ENCODE assay signal across 25 cellular contexts in genomic region chr19:32035611-32036010, GRCh38.
DNase-seq lines count a peak whose midpoint lies in the region; ATAC-seq, FAIRE-seq and TF ChIP-seq lines count a peak whose summit lies in the region.
"Had no signal": no experiment of that assay in that cellular context is flagged by ENCODE, and none has a peak within 500 bp of the region (broad histone marks: within the 10 kb centered on the region; RNA-seq: fewer than 3 reads in every experiment).

No MANE protein-coding gene starts in this region.

- H3K9me3 Mint-ChIP-seq in GM23338, result no peaks in the 10 kb centered on the region
- H3K9me3 Mint-ChIP-seq in nephron, result no peaks in the 10 kb centered on the region
- H3K9me3 Mint-ChIP-seq in immature natural killer cell, result no peaks in the 10 kb centered on the region
- H3K9me3 Mint-ChIP-seq: CD4-positive, alpha-beta T cell; CD8-positive, alpha-beta T cell had no signal

- H3K4me3 ChIP-seq in A549 (no peak overlapping the region), GM23338 (no peak overlapping the region)
- H3K4me3 ChIP-seq: BLaER1 treated with 17β-estradiol and CSF1 and Interleukin-3, amounts not matched to agents 10 nM and 100 nM; GM12878 had no signal

- POLR2A ChIA-PET in A549 (lab: Yijun Ruan, JAX), result no interaction called here

- TF ChIP-seq RAD21 in A549 (conservative IDR thresholded peaks at IDR 0.05 in 1 of 2, IDR thresholded peaks at IDR 0.05 in 1 of 2), result no peak

- no peak for TF ChIP-seq CTCF in A549 (IDR thresholded peaks at IDR 0.05)
- TF ChIP-seq CTCF in GM23338 (conservative IDR thresholded peaks at IDR 0.05; ENCODE audit: low read depth in 2 of 2), result no peak
- no peak for TF ChIP-seq CTCF in nephron (IDR thresholded peaks at IDR 0.05; ENCODE audit: unreplicated experiment in 3 of 3)

- H3K9me2 ChIP-seq in GM23338 (ENCODE audit: insufficient read depth), result no peaks in the 10 kb centered on the region

- H3K4me1 ChIP-seq in A549 (no peaks in the 10 kb centered on the region), GM23338 (ENCODE audit: insufficient read depth) (peaks cover 15% of the 10 kb centered on the region)
- H3K4me1 ChIP-seq: Caco-2 had no signal

- WGBS in A549 (ENCODE audit: missing lambda C conversion rate), result 12% methylated on average over 2 of the region's 2 CpGs

- peaks cover 23% of the 10 kb centered on the region for H3K4me1 Mint-ChIP-seq in GM23338
- peaks cover 69% of the 10 kb centered on the region for H3K4me1 Mint-ChIP-seq in nephron
- H3K4me1 Mint-ChIP-seq in immature natural killer cell, result no peaks in the 10 kb centered on the region
- H3K4me1 Mint-ChIP-seq: B cell had no signal

- DNase-seq in A549 (ENCODE audit: low read depth in 1 of 2, low spot score in 1 of 2), result no peak
- DNase-seq in GM23338 (ENCODE audit: low spot score), result no peak
- no peak for DNase-seq in immature natural killer cell
- no peak for DNase-seq in LoVo (ENCODE audit: low spot score)
- DNase-seq in NCI-H2227 (lab: John Stamatoyannopoulos, UW; ENCODE audit: unreplicated experiment), result no peak
- DNase-seq: 8988T; AML-193; Caco-2; Calu3; CD4-positive, alpha-beta T cell; CD8-positive, alpha-beta T cell; DMS79; DND-41; EL; GDM1 had no signal

- no peaks in the 10 kb centered on the region for H3K36me3 ChIP-seq in GM23338 (ENCODE audit: insufficient read depth)
- H3K36me3 ChIP-seq: BLaER1 treated with 17β-estradiol and CSF1 and Interleukin-3, amounts not matched to agents 10 nM and 100 nM had no signal

- no peak for TF ChIP-seq POLR2A in A549 (IDR thresholded peaks at IDR 0.05; ENCODE audit: low read length)

- peaks cover under 1% of the 10 kb centered on the region; the same call in 1 of the 2 replicates for H3K27me3 ChIP-seq in GM23338 (ENCODE audit: insufficient read depth)
- H3K27me3 ChIP-seq: BLaER1 treated with 17β-estradiol and CSF1 and Interleukin-3, amounts not matched to agents 10 nM and 100 nM had no signal

- no peak overlapping the region for H3K27ac ChIP-seq in A549
- no peak overlapping the region for H3K27ac ChIP-seq in GM23338 (ENCODE audit: low read depth)
- H3K27ac ChIP-seq: BLaER1 treated with 17β-estradiol and CSF1 and Interleukin-3, amounts not matched to agents 10 nM and 100 nM; C4-2B had no signal

- H3K27me3 Mint-ChIP-seq in GM23338 (ENCODE audit: insufficient read depth, low read depth, poor library complexity) (no peaks in the 10 kb centered on the region), nephron (ENCODE audit: low read depth) (peaks cover 6% of the 10 kb centered on the region), immature natural killer cell (ENCODE audit: low read depth in 3 of 3) (peaks cover 2 to 16% (median 5%) of the 10 kb centered on the region in 3 donors)
- H3K27me3 Mint-ChIP-seq: B cell had no signal

- ATAC-seq in A549, result no peak
- no peak for ATAC-seq in GM23338
- ATAC-seq: CD8-positive, alpha-beta T cell; GM12878 had no signal

- TF ChIP-seq EP300 in A549 (IDR thresholded peaks at IDR 0.05), result no peak

- no peak overlapping the region for H3K4me3 Mint-ChIP-seq in GM23338
- H3K4me3 Mint-ChIP-seq in nephron, result no peak overlapping the region
- H3K4me3 Mint-ChIP-seq in immature natural killer cell, result no peak overlapping the region
- H3K4me3 Mint-ChIP-seq: B cell; CD4-positive, alpha-beta T cell; CD8-positive, alpha-beta T cell had no signal

- peak; percentile 79 for FAIRE-seq in A549 (lab: Jason Lieb, UNC)
- peak; percentile 41 for FAIRE-seq in endometrium (lab: Jason Lieb, UNC)
- FAIRE-seq: A204.1, D721Med, GM12878, GM12892, GM18507 had no signal

- H4K20me1 ChIP-seq in GM23338 (replicated peaks; ENCODE audit: insufficient read depth), result no peaks in the 10 kb centered on the region
- H4K20me1 ChIP-seq: BLaER1 treated with 17β-estradiol and CSF1 and Interleukin-3, amounts not matched to agents 10 nM and 100 nM had no signal

- no peaks in the 10 kb centered on the region for H3K36me3 Mint-ChIP-seq in GM23338 (ENCODE audit: low read depth)
- H3K36me3 Mint-ChIP-seq in nephron (ENCODE audit: low read depth), result no peaks in the 10 kb centered on the region
- H3K36me3 Mint-ChIP-seq in immature natural killer cell, result no peaks in the 10 kb centered on the region
- H3K36me3 Mint-ChIP-seq: CD8-positive, alpha-beta T cell had no signal

- no peak overlapping the region for H2AFZ ChIP-seq in GM23338

- H3K4me2 ChIP-seq in A549, result no peak overlapping the region
- H3K4me2 ChIP-seq in GM23338, result peak overlapping the region; percentile 29; the same call in 1 of the 2 replicates

- no peaks in the 10 kb centered on the region for H3K79me2 ChIP-seq in GM23338 (replicated peaks; ENCODE audit: insufficient read depth)

- H3K27ac Mint-ChIP-seq in GM23338 (no peak overlapping the region), nephron (peak overlapping the region in 2 of 3 experiments; percentile 88), immature natural killer cell (no peak overlapping the region)
- H3K27ac Mint-ChIP-seq: B cell; CD4-positive, alpha-beta T cell; CD8-positive, alpha-beta T cell had no signal

- H3K9me3 ChIP-seq in A549, result no peaks in the 10 kb centered on the region
- H3K9me3 ChIP-seq: BLaER1 treated with 17β-estradiol and CSF1 and Interleukin-3, amounts not matched to agents 10 nM and 100 nM; Caco-2 had no signal

- CTCF ChIA-PET in A549 (lab: Yijun Ruan, JAX), result interaction anchor here (1.0 kb wide), 1 partner anchor 15 kb away, joined by 3 read pairs; no protein-coding TSS in a partner anchor

- H3F3A ChIP-seq in GM23338 (replicated peaks; ENCODE audit: low read depth), result no peaks in the 10 kb centered on the region

TF ChIP-seq in A549, 52 proteins besides CTCF, POLR2A, EP300 and RAD21:
- TF ChIP-seq ZSCAN20 (CRISPR knock-in tag; IDR thresholded peaks at IDR 0.05) (no peak), MAFK (IDR thresholded peaks at IDR 0.05; ENCODE audit: partially characterized antibody) (peak; percentile 72)
TF ChIP-seq in A549: peak in this region for 1.

TF ChIP-seq in GM23338, 12 proteins besides CTCF, POLR2A, EP300 and RAD21 (continues in another document):
- TF ChIP-seq, protein P1, sequence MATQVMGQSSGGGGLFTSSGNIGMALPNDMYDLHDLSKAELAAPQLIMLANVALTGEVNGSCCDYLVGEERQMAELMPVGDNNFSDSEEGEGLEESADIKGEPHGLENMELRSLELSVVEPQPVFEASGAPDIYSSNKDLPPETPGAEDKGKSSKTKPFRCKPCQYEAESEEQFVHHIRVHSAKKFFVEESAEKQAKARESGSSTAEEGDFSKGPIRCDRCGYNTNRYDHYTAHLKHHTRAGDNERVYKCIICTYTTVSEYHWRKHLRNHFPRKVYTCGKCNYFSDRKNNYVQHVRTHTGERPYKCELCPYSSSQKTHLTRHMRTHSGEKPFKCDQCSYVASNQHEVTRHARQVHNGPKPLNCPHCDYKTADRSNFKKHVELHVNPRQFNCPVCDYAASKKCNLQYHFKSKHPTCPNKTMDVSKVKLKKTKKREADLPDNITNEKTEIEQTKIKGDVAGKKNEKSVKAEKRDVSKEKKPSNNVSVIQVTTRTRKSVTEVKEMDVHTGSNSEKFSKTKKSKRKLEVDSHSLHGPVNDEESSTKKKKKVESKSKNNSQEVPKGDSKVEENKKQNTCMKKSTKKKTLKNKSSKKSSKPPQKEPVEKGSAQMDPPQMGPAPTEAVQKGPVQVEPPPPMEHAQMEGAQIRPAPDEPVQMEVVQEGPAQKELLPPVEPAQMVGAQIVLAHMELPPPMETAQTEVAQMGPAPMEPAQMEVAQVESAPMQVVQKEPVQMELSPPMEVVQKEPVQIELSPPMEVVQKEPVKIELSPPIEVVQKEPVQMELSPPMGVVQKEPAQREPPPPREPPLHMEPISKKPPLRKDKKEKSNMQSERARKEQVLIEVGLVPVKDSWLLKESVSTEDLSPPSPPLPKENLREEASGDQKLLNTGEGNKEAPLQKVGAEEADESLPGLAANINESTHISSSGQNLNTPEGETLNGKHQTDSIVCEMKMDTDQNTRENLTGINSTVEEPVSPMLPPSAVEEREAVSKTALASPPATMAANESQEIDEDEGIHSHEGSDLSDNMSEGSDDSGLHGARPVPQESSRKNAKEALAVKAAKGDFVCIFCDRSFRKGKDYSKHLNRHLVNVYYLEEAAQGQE (IDR thresholded peaks at IDR 0.05; ENCODE audit: unreplicated experiment), result no peak
- TF ChIP-seq NANOG (IDR thresholded peaks at IDR 0.05; ENCODE audit: borderline replicate concordance), result no peak

Comparison
In these comparisons a context has a peak if more than half of its experiments do, and no peak if none do; other contexts are left out.
1. H3K27ac Mint-ChIP-seq: peak in nephron (2 of 3); none in GM23338 (single experiment) and immature natural killer cell (0 of 6).